ENCODE assay signal across 1 cellular context in genomic region chr20:16974855-16975162, GRCh38.
TF ChIP-seq lines count a peak whose summit lies in the region.

No MANE protein-coding gene starts in this region.

TF ChIP-seq in GM23338, 12 proteins besides CTCF, POLR2A, EP300 and RAD21:
- TF ChIP-seq, protein P1, sequence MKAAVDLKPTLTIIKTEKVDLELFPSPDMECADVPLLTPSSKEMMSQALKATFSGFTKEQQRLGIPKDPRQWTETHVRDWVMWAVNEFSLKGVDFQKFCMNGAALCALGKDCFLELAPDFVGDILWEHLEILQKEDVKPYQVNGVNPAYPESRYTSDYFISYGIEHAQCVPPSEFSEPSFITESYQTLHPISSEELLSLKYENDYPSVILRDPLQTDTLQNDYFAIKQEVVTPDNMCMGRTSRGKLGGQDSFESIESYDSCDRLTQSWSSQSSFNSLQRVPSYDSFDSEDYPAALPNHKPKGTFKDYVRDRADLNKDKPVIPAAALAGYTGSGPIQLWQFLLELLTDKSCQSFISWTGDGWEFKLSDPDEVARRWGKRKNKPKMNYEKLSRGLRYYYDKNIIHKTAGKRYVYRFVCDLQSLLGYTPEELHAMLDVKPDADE (IDR thresholded peaks at IDR 0.05), result no peak
- TF ChIP-seq CREB1 (CRISPR knock-in tag; IDR thresholded peaks at IDR 0.05; ENCODE audit: low read depth) (no peak), EZH2phosphoT487 (IDR thresholded peaks at IDR 0.05; ENCODE audit: unreplicated experiment) (no peak), JUNB (IDR thresholded peaks at IDR 0.05; ENCODE audit: unreplicated experiment) (no peak), REST (IDR thresholded peaks at IDR 0.05; ENCODE audit: unreplicated experiment) (no peak)
